Comparison of ENCODE assay signal across 20 cellular contexts in the genomic region with DNA sequence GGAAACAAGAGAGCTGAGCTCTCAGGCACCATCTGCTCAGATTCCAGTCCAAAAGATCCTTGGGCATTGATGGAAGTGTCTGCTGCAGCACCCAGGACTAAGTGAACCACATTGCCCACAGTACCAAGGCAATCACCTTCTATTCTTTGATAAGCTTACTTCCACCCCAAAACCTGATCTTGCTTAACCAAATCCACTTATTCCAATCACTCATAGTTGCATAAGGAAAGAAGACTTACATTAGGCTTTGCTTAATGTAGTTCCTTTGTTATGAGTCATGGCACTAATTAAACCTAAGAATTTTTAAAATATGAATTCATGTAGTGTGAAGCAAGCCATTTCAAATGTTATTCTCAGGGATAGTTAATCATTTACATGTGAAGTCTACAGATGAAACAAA.
A peak's percentile ranks its signal among the peaks of the same experiment; 100 is the strongest.
DNase-seq lines count a peak whose midpoint lies in the region; ATAC-seq, FAIRE-seq and TF ChIP-seq lines count a peak whose summit lies in the region.
"Had no signal": no experiment of that assay in that cellular context is flagged by ENCODE, and none has a peak within 500 bp of the region (broad histone marks: within the 10 kb centered on the region; RNA-seq: fewer than 3 reads in every experiment).

No MANE protein-coding gene starts in this region.

- H3K4me1 Mint-ChIP-seq in astrocyte (ENCODE audit: low read depth, unreplicated experiment), result peaks cover 11% of the 10 kb centered on the region
- H3K4me1 Mint-ChIP-seq: activated CD4-positive, alpha-beta T cell treated with anti-CD3 and anti-CD28 coated beads, Interleukin-2, amount 10 ng/mL, durations not matched to agents 7 days and 5 days; activated naive CD4-positive, alpha-beta T cell treated with anti-CD3 and anti-CD28 coated beads, Interleukin-2, amount 50 U/mL, for 24 hours; mesothelial cell of epicardium had no signal

- ATAC-seq in SK-N-SH treated with all-trans-retinoic acid at 6 μM for 48 hours (peak; percentile 26; the same call in 2 of the 3 replicates), GM18502 (IDR thresholded peaks at IDR 0.05; ENCODE audit: poor library complexity, unreplicated experiment) (no peak)

- H3K4me1 ChIP-seq in SK-N-SH (ENCODE audit: control insufficient read depth in 1 of 2, insufficient read depth in 2 of 2, low read depth in 1 of 2, low read length in 1 of 2) (no peaks in the 10 kb centered on the region; a peak in 2 of 4 replicates), astrocyte (ENCODE audit: insufficient read depth, low read length) (no peaks in the 10 kb centered on the region)
- H3K4me1 ChIP-seq: right atrium auricular region, SJSA1 had no signal

- H3K4me3 ChIP-seq in SK-N-SH (ENCODE audit: low read depth in 2 of 2, low read length in 1 of 2) (no peak overlapping the region), astrocyte (ENCODE audit: insufficient read depth, low read depth, low read length) (no peak overlapping the region)
- H3K4me3 ChIP-seq: neural progenitor cell, right atrium auricular region, SJSA1 had no signal

- H4K20me1 ChIP-seq in SK-N-SH (ENCODE audit: insufficient read depth) (no peaks in the 10 kb centered on the region), astrocyte (ENCODE audit: insufficient read depth, low read length) (no peaks in the 10 kb centered on the region)

- H3K4me2 ChIP-seq in SK-N-SH (no peak overlapping the region), astrocyte (ENCODE audit: low read length) (no peak overlapping the region)
- H3K4me2 ChIP-seq: neural progenitor cell had no signal

- CTCF ChIA-PET in SK-N-SH (lab: Yijun Ruan, JAX), result interaction anchor here (0.9 kb wide), 1 partner anchor 24 kb away, joined by 3 read pairs; no protein-coding TSS in a partner anchor

- H3K79me2 ChIP-seq in SK-N-SH (ENCODE audit: insufficient read depth), result no peaks in the 10 kb centered on the region
- no peaks in the 10 kb centered on the region for H3K79me2 ChIP-seq in astrocyte (ENCODE audit: insufficient read depth, low read length)

- H3K9me3 ChIP-seq in SK-N-SH (no peaks in the 10 kb centered on the region), astrocyte (ENCODE audit: insufficient read depth, low read depth, low read length) (no peaks in the 10 kb centered on the region)
- H3K9me3 ChIP-seq: right atrium auricular region, SJSA1 had no signal

- peaks cover 4% of the 10 kb centered on the region for H3K9me3 Mint-ChIP-seq in astrocyte (ENCODE audit: unreplicated experiment)
- H3K9me3 Mint-ChIP-seq: activated CD4-positive, alpha-beta T cell treated with anti-CD3 and anti-CD28 coated beads, Interleukin-2, amount 10 ng/mL, durations not matched to agents 7 days and 5 days; activated naive CD4-positive, alpha-beta T cell treated with anti-CD3 and anti-CD28 coated beads, Interleukin-2, amount 50 U/mL, for 24 hours; HFFc6; mesothelial cell of epicardium had no signal

- no peak for TF ChIP-seq CTCF in SK-N-SH (IDR thresholded peaks at IDR 0.05)
- TF ChIP-seq CTCF in astrocyte (IDR thresholded peaks at IDR 0.05; ENCODE audit: insufficient read depth, low read depth, low read length), result no peak

- no peaks in the 10 kb centered on the region for H3F3A ChIP-seq in SK-N-SH (replicated peaks; ENCODE audit: insufficient read depth)

- no peak overlapping the region for H3K27ac Mint-ChIP-seq in astrocyte (ENCODE audit: unreplicated experiment)
- H3K27ac Mint-ChIP-seq: activated CD4-positive, alpha-beta T cell treated with anti-CD3 and anti-CD28 coated beads, Interleukin-2, amount 10 ng/mL, durations not matched to agents 7 days and 5 days; activated naive CD4-positive, alpha-beta T cell treated with anti-CD3 and anti-CD28 coated beads, Interleukin-2, amount 50 U/mL, for 24 hours; HFFc6; mesothelial cell of epicardium; neural progenitor cell had no signal

- H3K27me3 ChIP-seq in SK-N-SH (ENCODE audit: insufficient read depth), result no peaks in the 10 kb centered on the region
- H3K27me3 ChIP-seq in astrocyte (ENCODE audit: insufficient read depth, low read length), result no peaks in the 10 kb centered on the region
- H3K27me3 ChIP-seq: neural progenitor cell, right atrium auricular region, SJSA1 had no signal

- no peak for TF ChIP-seq EP300 in SK-N-SH (IDR thresholded peaks at IDR 0.05; ENCODE audit: borderline replicate concordance in 1 of 2, low read depth in 1 of 2, low read length in 1 of 2)

- no peak for FAIRE-seq in astrocyte (lab: Jason Lieb, UNC)
- FAIRE-seq: A204.1 had no signal

- no peaks in the 10 kb centered on the region for H3K9me2 ChIP-seq in SK-N-SH

- no peak overlapping the region for H2AFZ ChIP-seq in SK-N-SH (ENCODE audit: low read depth)
- H2AFZ ChIP-seq in astrocyte (ENCODE audit: low read depth, low read length), result no peak overlapping the region
- H2AFZ ChIP-seq: neural progenitor cell had no signal

- H3K27ac ChIP-seq in SK-N-SH (ENCODE audit: low read depth in 2 of 2, low read length in 1 of 2), result no peak overlapping the region
- no peak overlapping the region for H3K27ac ChIP-seq in astrocyte (ENCODE audit: low read depth, low read length)
- H3K27ac ChIP-seq: neural progenitor cell, right atrium auricular region, SJSA1 had no signal

- POLR2A ChIA-PET in SK-N-SH (lab: Yijun Ruan, JAX), result no interaction called here

- H3K36me3 Mint-ChIP-seq in astrocyte (ENCODE audit: low read depth, unreplicated experiment), result peaks cover 2% of the 10 kb centered on the region
- H3K36me3 Mint-ChIP-seq: neural progenitor cell had no signal

- no peaks in the 10 kb centered on the region for H3K36me3 ChIP-seq in SK-N-SH (replicated peaks in 1 of 2; ENCODE audit: control insufficient read depth in 1 of 2, insufficient read depth in 2 of 2, low read length in 1 of 2)
- no peaks in the 10 kb centered on the region for H3K36me3 ChIP-seq in astrocyte (ENCODE audit: insufficient read depth, low read length)
- H3K36me3 ChIP-seq: neural progenitor cell, right atrium auricular region, SJSA1 had no signal

- no peaks in the 10 kb centered on the region for H3K27me3 Mint-ChIP-seq in astrocyte (ENCODE audit: low read depth, unreplicated experiment)
- H3K27me3 Mint-ChIP-seq: activated CD4-positive, alpha-beta T cell treated with anti-CD3 and anti-CD28 coated beads, Interleukin-2, amount 10 ng/mL, durations not matched to agents 7 days and 5 days; activated naive CD4-positive, alpha-beta T cell treated with anti-CD3 and anti-CD28 coated beads, Interleukin-2, amount 50 U/mL, for 24 hours had no signal

- no peak overlapping the region for H3K4me3 Mint-ChIP-seq in astrocyte (ENCODE audit: unreplicated experiment)
- H3K4me3 Mint-ChIP-seq: activated CD4-positive, alpha-beta T cell treated with anti-CD3 and anti-CD28 coated beads, Interleukin-2, amount 10 ng/mL, durations not matched to agents 7 days and 5 days; activated naive CD4-positive, alpha-beta T cell treated with anti-CD3 and anti-CD28 coated beads, Interleukin-2, amount 50 U/mL, for 24 hours; HFFc6; mesothelial cell of epicardium; neural progenitor cell had no signal

- DNase-seq in SK-N-SH, result no peak
- peak; percentile 39 for DNase-seq in astrocyte (ENCODE audit: low read depth)
- DNase-seq in iris pigment epithelial cell (ENCODE audit: low read depth), result peak; percentile 31
- no peak for DNase-seq in inferior parietal cortex (ENCODE audit: extremely low spot score)
- no peak for DNase-seq in activated effector memory CD4-positive, alpha-beta T cell treated with Interleukin-2 at 50 U/mL for 16 hours
- no peak for DNase-seq in H4 (ENCODE audit: low spot score)
- DNase-seq: activated CD4-positive, alpha-beta T cell treated with anti-CD3 and anti-CD28 coated beads, Interleukin-2, amount 10 ng/mL, durations not matched to agents 7 days and 5 days; effector CD8-positive, alpha-beta T cell; GF-D8; HFFc6; Kasumi-1; stimulated activated CD4-positive, alpha-beta T cell treated with anti-CD3 and anti-CD28 coated beads, Interleukin-1b, Interleukin-23, amount 100 ng/mL, for 48 hours had no signal

- no peak for TF ChIP-seq RAD21 in SK-N-SH (IDR thresholded peaks at IDR 0.05; ENCODE audit: low read length)

- H3K9ac ChIP-seq in SK-N-SH, result no peak overlapping the region
- H3K9ac ChIP-seq in astrocyte (ENCODE audit: low read length), result no peak overlapping the region
- H3K9ac ChIP-seq: neural progenitor cell had no signal

TF ChIP-seq in SK-N-SH treated with all-trans-retinoic acid at 6 μM for 48 hours, 23 proteins besides CTCF, POLR2A, EP300 and RAD21:
- no peak for TF ChIP-seq SNAI2 (CRISPR knock-in tag; IDR thresholded peaks at IDR 0.05)
- TF ChIP-seq PPARA (CRISPR knock-in tag; IDR thresholded peaks at IDR 0.05; ENCODE audit: borderline replicate concordance), result no peak
- no peak for TF ChIP-seq ZNF565 (CRISPR knock-in tag; conservative IDR thresholded peaks at IDR 0.05; ENCODE audit: low read depth)
- TF ChIP-seq GLIS3 (CRISPR knock-in tag; IDR thresholded peaks at IDR 0.05), result no peak
- TF ChIP-seq ZNF70 (CRISPR knock-in tag; IDR thresholded peaks at IDR 0.05), result no peak
- no peak for TF ChIP-seq ARNTL (CRISPR knock-in tag; IDR thresholded peaks at IDR 0.05; ENCODE audit: borderline replicate concordance, low read depth)
- no peak for TF ChIP-seq ISL1 (CRISPR knock-in tag; IDR thresholded peaks at IDR 0.05)
- peak; percentile 51; the same call in 1 of the 2 replicates for TF ChIP-seq ZC3H10 (CRISPR knock-in tag; IDR thresholded peaks at IDR 0.05)
- TF ChIP-seq TOX (CRISPR knock-in tag; IDR thresholded peaks at IDR 0.05; ENCODE audit: borderline replicate concordance), result no peak

TF ChIP-seq in SK-N-SH, 30 proteins besides CTCF, POLR2A, EP300 and RAD21:
- TF ChIP-seq FOXJ3 (CRISPR knock-in tag; IDR thresholded peaks at IDR 0.05) (no peak), SMC3 (IDR thresholded peaks at IDR 0.05; ENCODE audit: low read depth, low read length) (no peak), GABPA (IDR thresholded peaks at IDR 0.05; ENCODE audit: low read depth) (no peak), JUND (IDR thresholded peaks at IDR 0.05) (no peak), NFIC (IDR thresholded peaks at IDR 0.05; ENCODE audit: borderline replicate concordance) (no peak)

Comparison
In these comparisons a context has a peak if more than half of its experiments do, and no peak if none do; other contexts are left out.
1. DNase-seq: peak in astrocyte (single experiment) and iris pigment epithelial cell (single experiment); none in SK-N-SH (single experiment), inferior parietal cortex (single experiment), activated effector memory CD4-positive, alpha-beta T cell treated with Interleukin-2 at 50 U/mL for 16 hours (single experiment) and H4 (single experiment).